Comparison of ENCODE assay signal across 25 cellular contexts in genomic region chr17:80593171-80593570, GRCh38.
"Had no signal": no experiment of that assay in that cellular context is flagged by ENCODE, and none has a peak within 500 bp of the region (broad histone marks: within the 10 kb centered on the region; RNA-seq: fewer than 3 reads in every experiment).

No MANE protein-coding gene starts in this region.

- FAIRE-seq: islet of Langerhans, small intestine had no signal

- H3K27ac ChIP-seq: left ventricle myocardium inferior, neural progenitor cell, neutrophil, parathyroid adenoma, sigmoid colon, stomach, suprapubic skin, thoracic aorta, tibial nerve, uterus had no signal

- H3K4me1 ChIP-seq: neural progenitor cell, parathyroid adenoma, suprapubic skin, uterus had no signal

- H3K36me3 ChIP-seq: left ventricle myocardium inferior, neural progenitor cell, neutrophil, sigmoid colon, spleen, stomach, suprapubic skin, thoracic aorta, tibial nerve, uterus had no signal

- DNase-seq: hypothalamus; immature natural killer cell; left ventricle myocardium inferior; mesendoderm; naive B cell; natural killer cell; nephron progenitor cell; occipital lobe; right cardiac atrium; sigmoid colon; small intestine; spleen; stimulated activated CD4-positive, alpha-beta T cell treated with anti-CD3 and anti-CD28 coated beads, Interleukin-4, amount 100 ng/mL, for 1 hour; stimulated activated naive B cell treated with anti-CD40 and anti-IgM and Interleukin-4, amounts not matched to agents 10 μg/mL and 1 μg/mL and 100 μg/mL, for 72 hours; stimulated activated naive CD8-positive, alpha-beta T cell treated with anti-CD3 and anti-CD28 coated beads, Interleukin-15, Interleukin-2, amounts not matched to agents 100 U/mL and 50 U/mL, for 24 hours; stomach; uterus had no signal

- H3K27me3 ChIP-seq: neural progenitor cell, neutrophil, sigmoid colon, spleen, stomach, suprapubic skin, tibial nerve, uterus had no signal

- H3K9me3 ChIP-seq: left ventricle myocardium inferior, neutrophil, sigmoid colon, spleen, stomach, suprapubic skin, thoracic aorta, tibial nerve, uterus had no signal

- H3K4me3 ChIP-seq: left ventricle myocardium inferior, lung, neural progenitor cell, sigmoid colon, spleen, stomach, suprapubic skin, thoracic aorta, tibial nerve, uterus had no signal

- ATAC-seq: natural killer cell; right cardiac atrium; stimulated activated naive B cell treated with anti-CD40 and anti-IgM and Interleukin-4, amounts not matched to agents 10 μg/mL and 1 μg/mL and 100 μg/mL, for 72 hours; stimulated activated naive CD8-positive, alpha-beta T cell treated with anti-CD3 and anti-CD28 coated beads, Interleukin-15, Interleukin-2, amounts not matched to agents 100 U/mL and 50 U/mL, for 24 hours had no signal
